ENCODE assay signal across 9 cellular contexts in the genomic region with DNA sequence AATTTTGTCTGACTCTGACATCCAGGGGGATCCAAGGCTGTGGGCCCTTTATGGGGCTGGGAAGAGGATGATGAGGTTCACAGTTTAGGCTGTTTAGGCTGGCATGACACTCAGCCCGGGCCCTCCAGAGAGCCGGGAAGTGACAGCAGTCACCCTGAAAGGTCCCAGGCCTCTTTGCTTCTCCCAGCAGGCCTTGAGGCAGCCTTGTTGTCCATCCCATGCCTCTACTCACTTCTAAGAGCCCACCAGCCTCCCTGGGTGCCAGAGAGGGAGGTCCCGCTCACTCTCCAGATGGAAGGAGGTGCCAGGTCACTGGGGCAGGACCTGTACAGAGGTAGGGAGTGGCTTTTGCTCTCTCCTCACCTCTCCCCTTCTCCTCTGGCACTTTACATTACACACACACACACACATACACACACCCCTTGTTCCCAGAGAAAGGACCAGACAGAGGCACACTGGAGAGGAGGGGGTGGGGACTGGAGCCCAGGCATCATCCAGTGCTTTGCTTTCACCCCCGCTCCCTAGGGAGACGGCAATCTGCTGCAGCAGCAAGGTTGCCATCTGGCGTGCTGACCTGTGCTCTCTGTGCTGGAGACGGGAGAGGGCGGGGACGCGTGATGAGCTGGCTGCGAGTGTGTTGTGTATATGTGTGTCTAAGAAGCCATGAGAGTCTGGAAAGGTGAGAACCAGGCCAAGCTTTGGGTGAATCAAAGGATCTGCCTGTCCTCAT. TPM values are rescaled to one million over a fixed set of nuclear protein-coding genes. Genes with fewer than 3 reads are reported as not detected.
DNase-seq lines count a peak whose midpoint lies in the region; ATAC-seq and TF ChIP-seq lines count a peak whose summit lies in the region.
"Had no signal": no experiment of that assay in that cellular context is flagged by ENCODE, and none has a peak within 500 bp of the region (broad histone marks: within the 10 kb centered on the region; RNA-seq: fewer than 3 reads in every experiment).

No MANE protein-coding gene starts in this region.

- intact Hi-C loops in Right ventricle myocardium inferior (cut with DNase I) (loop anchor here (5.0 kb wide), 2 partner anchors 135 to 170 kb away; no protein-coding TSS in a partner anchor), esophagus squamous epithelium (cut with DNase I) (loop anchor here (10.0 kb wide), 1 partner anchor 133 kb away; no protein-coding TSS in a partner anchor), transverse colon (cut with DNase I; ENCODE audit: low total_unique reads) (loop anchor here (10.0 kb wide), 1 partner anchor 83 kb away; no protein-coding TSS in a partner anchor), left ventricle myocardium inferior (cut with micrococcal nuclease) (no loop called here)

- peaks cover 0 to 7% of the 10 kb centered on the region in 2 donors for H3K4me1 ChIP-seq in right atrium auricular region
- peaks cover 5 to 76% (median 11%) of the 10 kb centered on the region in 3 donors for H3K4me1 ChIP-seq in esophagus squamous epithelium
- H3K4me1 ChIP-seq in transverse colon = peaks cover 4 to 31% (median 12%) of the 10 kb centered on the region in 4 donors
- peaks cover 14% of the 10 kb centered on the region for H3K4me1 ChIP-seq in left ventricle myocardium inferior

- in situ Hi-C loops in transverse colon (cut with MboI; ENCODE audit: low pct_ligation_motif_present in 1 of 4, low pct_unique_long_range_greater_than_20kb in 1 of 4, low sequenced_read_pairs in 3 of 4) = no loop called here

- no peak for TF ChIP-seq EP300 in transverse colon (IDR thresholded peaks at IDR 0.05; ENCODE audit: low read depth)

- no peak overlapping the region for H3K4me3 ChIP-seq in right atrium auricular region
- H3K4me3 ChIP-seq in esophagus squamous epithelium = no peak overlapping the region
- H3K4me3 ChIP-seq in transverse colon = no peak overlapping the region
- no peak overlapping the region for H3K4me3 ChIP-seq in left ventricle myocardium inferior

- peak; percentile 9 for ATAC-seq in Right ventricle myocardium inferior

- H3K9me3 ChIP-seq in right atrium auricular region (no peaks in the 10 kb centered on the region), esophagus squamous epithelium (no peaks in the 10 kb centered on the region), transverse colon (no peaks in the 10 kb centered on the region), left ventricle myocardium inferior (replicated peaks) (no peaks in the 10 kb centered on the region)

- TF ChIP-seq CTCF in right atrium auricular region (IDR thresholded peaks at IDR 0.05) (no peak), esophagus squamous epithelium (IDR thresholded peaks at IDR 0.05) (no peak), transverse colon (IDR thresholded peaks at IDR 0.05) (no peak), left ventricle myocardium inferior (IDR thresholded peaks at IDR 0.05; ENCODE audit: borderline replicate concordance) (no peak)

- no peak for TF ChIP-seq POLR2A in esophagus squamous epithelium (IDR thresholded peaks at IDR 0.05)
- no peak for TF ChIP-seq POLR2A in transverse colon (IDR thresholded peaks at IDR 0.05)

- WGBS in esophagus squamous epithelium, 2 donors = 84 to 94% methylated on average over 2 to 9 of the region's 11 CpGs
- 56 to 80% methylated on average over 2 to 11 of the region's 11 CpGs for WGBS in transverse colon (ENCODE audit: low coverage in 1 of 2), 2 donors

- H3K27ac ChIP-seq in right atrium auricular region = no peak overlapping the region
- peak overlapping the region in 3 of 4 donors; percentile 16 to 59 (median 36) for H3K27ac ChIP-seq in esophagus squamous epithelium
- peak overlapping the region in 3 of 4 donors; percentile 19 to 51 (median 22) for H3K27ac ChIP-seq in transverse colon
- H3K27ac ChIP-seq in left ventricle myocardium inferior (replicated peaks) = no peak overlapping the region

- H3K27me3 ChIP-seq in right atrium auricular region = no peaks in the 10 kb centered on the region
- peaks cover 0 to 40% (median 0%) of the 10 kb centered on the region in 4 donors for H3K27me3 ChIP-seq in esophagus squamous epithelium
- H3K27me3 ChIP-seq in transverse colon = peaks cover 6% of the 10 kb centered on the region
- peaks cover 35% of the 10 kb centered on the region for H3K27me3 ChIP-seq in left ventricle myocardium inferior (ENCODE audit: low read depth)

- H3K36me3 ChIP-seq in right atrium auricular region (no peaks in the 10 kb centered on the region), esophagus squamous epithelium (no peaks in the 10 kb centered on the region), transverse colon (no peaks in the 10 kb centered on the region), left ventricle myocardium inferior (no peaks in the 10 kb centered on the region)

- no peak for DNase-seq in Right ventricle myocardium inferior (ENCODE audit: missing footprints)
- no peak for DNase-seq in right atrium auricular region (ENCODE audit: low spot score)
- DNase-seq in NCI-H526 treated with DMSO at 0.1 percent for 48 hours (lab: John Stamatoyannopoulos, UW) = peak; percentile 64
- DNase-seq in esophagus squamous epithelium (lab: John Stamatoyannopoulos, UW) = no peak
- DNase-seq in transverse colon = peak; percentile 66
- DNase-seq in NK-92 (lab: John Stamatoyannopoulos, UW; ENCODE audit: unreplicated experiment) = no peak
- no peak for DNase-seq in left ventricle myocardium inferior
- no peak for DNase-seq in GDM1 (lab: John Stamatoyannopoulos, UW)

RNA-seq across cellular contexts. Expression of a gene that starts 4.6 kb away (rescaled TPM):
- total RNA-seq in Right ventricle myocardium inferior (not detected), right atrium auricular region (under 1 TPM in 1 of 2 donors, not detected in 1; 0.24 TPM), esophagus squamous epithelium (1 to 10 TPM in 3 of 4 donors, under 1 TPM in 1; 0.97 to 4.4 (median 2.1) TPM), transverse colon (under 1 TPM in 2 of 4 donors, not detected in 2; 0.32 to 0.41 TPM), left ventricle myocardium inferior (0.27 TPM)
- total RNA-seq: osteocyte had no signal

RNA-seq across cellular contexts. Expression of a gene that starts 30.6 kb away (rescaled TPM):
- total RNA-seq in Right ventricle myocardium inferior (1.1 TPM), right atrium auricular region (1 to 10 TPM in 1 of 2 donors, under 1 TPM in 1; 0.67 to 1.7 TPM), esophagus squamous epithelium (10 to 100 TPM; 15.8 to 32.0 (median 21.4) TPM), transverse colon (10 to 100 TPM; 12.5 to 46.8 (median 24.4) TPM), left ventricle myocardium inferior (0.74 TPM)

Comparison
In these comparisons a context has a peak if more than half of its experiments do, and no peak if none do; other contexts are left out.
1. DNase-seq: peak in NCI-H526 treated with DMSO at 0.1 percent for 48 hours (single experiment) and transverse colon (single experiment); none in Right ventricle myocardium inferior (single experiment), right atrium auricular region (single experiment), esophagus squamous epithelium (single experiment), NK-92 (single experiment), left ventricle myocardium inferior (single experiment) and GDM1 (single experiment).
2. H3K27ac ChIP-seq: peak in esophagus squamous epithelium (3 of 4) and transverse colon (3 of 4); none in right atrium auricular region (0 of 2) and left ventricle myocardium inferior (single experiment).